Comparison of ENCODE assay signal across 8 cellular contexts in the genomic region with DNA sequence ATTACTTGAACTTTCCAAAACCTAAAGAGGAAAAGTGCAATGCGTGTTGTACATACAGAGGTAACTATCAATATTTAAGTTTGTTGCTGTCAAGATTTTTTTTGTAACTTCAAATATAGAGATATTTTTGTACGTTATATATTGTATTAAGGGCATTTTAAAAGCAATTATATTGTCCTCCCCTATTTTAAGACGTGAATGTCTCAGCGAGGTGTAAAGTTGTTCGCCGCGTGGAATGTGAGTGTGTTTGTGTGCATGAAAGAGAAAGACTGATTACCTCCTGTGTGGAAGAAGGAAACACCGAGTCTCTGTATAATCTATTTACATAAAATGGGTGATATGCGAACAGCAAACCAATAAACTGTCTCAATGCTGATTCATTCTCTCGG. TPM values are rescaled to one million over a fixed set of nuclear protein-coding genes. Genes with fewer than 3 reads are reported as not detected.
DNase-seq lines count a peak whose midpoint lies in the region; ATAC-seq and TF ChIP-seq lines count a peak whose summit lies in the region.

No MANE protein-coding gene starts in this region.

- peak; percentile 7 for ATAC-seq in GM21360 (IDR thresholded peaks at IDR 0.05; ENCODE audit: unreplicated experiment)
- no peak; the same call in 1 of the 2 replicates for ATAC-seq in PC-3
- ATAC-seq in GM18520 (IDR thresholded peaks at IDR 0.05; ENCODE audit: unreplicated experiment) = no peak
- no peak for ATAC-seq in GM18502 (IDR thresholded peaks at IDR 0.05; ENCODE audit: poor library complexity, unreplicated experiment)

- CTCF ChIA-PET in PC-3 (lab: Charles Lee) = interaction anchor here (0.7 to 1.2 kb wide), 2 partner anchors 173 to 316 kb away, joined by 3 to 5 read pairs; no protein-coding TSS in a partner anchor

- no TSS peak for BruUV-seq in PC-3 (replicated peaks; lab: Mats Ljungman, UMichigan)

- H3F3A ChIP-seq in PC-3 (ENCODE audit: low read length, unreplicated experiment) = no peaks in the 10 kb centered on the region

- peak overlapping the region; percentile 89 for H3K27ac ChIP-seq in PC-3 (ENCODE audit: low read length)

- H3K4me2 ChIP-seq in PC-3 (ENCODE audit: low read length) = peak overlapping the region; percentile 96

- no peaks in the 10 kb centered on the region for H3K36me3 ChIP-seq in PC-3 (ENCODE audit: low read depth, low read length)

- peak overlapping the region; percentile 77 for H3K9ac ChIP-seq in PC-3 (ENCODE audit: low read length)

- H3K4me1 ChIP-seq in PC-3 (ENCODE audit: insufficient read depth, low read length) = peaks cover 23% of the 10 kb centered on the region

- intact Hi-C loops in PC-3 (cut with micrococcal nuclease) = loop anchor here (1.0 to 5.0 kb wide), 6 partner anchors 60 to 695 kb away; no protein-coding TSS in a partner anchor

- no peaks in the 10 kb centered on the region for H3K9me3 ChIP-seq in PC-3 (ENCODE audit: low read length)

- H3K9me2 ChIP-seq in PC-3 (replicated peaks; ENCODE audit: low read length) = no peaks in the 10 kb centered on the region

- TF ChIP-seq CTCF in PC-3 (conservative IDR thresholded peaks at IDR 0.05; ENCODE audit: low read depth, low read length) (no peak), fibroblast of mammary gland (conservative IDR thresholded peaks at IDR 0.05; ENCODE audit: control insufficient read depth, insufficient read depth, low read depth, low read length) (no peak), retinal pigment epithelial cell (conservative IDR thresholded peaks at IDR 0.05; ENCODE audit: low read depth, low read length) (no peak)

- H3K79me2 ChIP-seq in PC-3 (ENCODE audit: low read length) = peaks cover 37% of the 10 kb centered on the region

- H4K20me1 ChIP-seq in PC-3 (ENCODE audit: low read length) = peaks cover 10% of the 10 kb centered on the region

- no peaks in the 10 kb centered on the region for H3K27me3 ChIP-seq in PC-3 (ENCODE audit: low read length)

- H2AFZ ChIP-seq in PC-3 (ENCODE audit: low read length) = peak overlapping the region; percentile 65

- POLR2A ChIA-PET in PC-3 (lab: Charles Lee; ENCODE audit: unreplicated experiment) = no interaction called here

- peak; percentile 89 for DNase-seq in PC-3
- peak; percentile 75 for DNase-seq in fibroblast of mammary gland (ENCODE audit: low read depth)
- DNase-seq in retinal pigment epithelial cell (ENCODE audit: low read depth) = no peak
- DNase-seq in mucosa of gallbladder (ENCODE audit: low spot score) = no peak
- no peak for DNase-seq in hippocampal formation (lab: John Stamatoyannopoulos, UW)

- H3K4me3 ChIP-seq in PC-3 (ENCODE audit: low read length) (peak overlapping the region; percentile 93), fibroblast of mammary gland (ENCODE audit: control insufficient read depth, low read depth, low read length) (peak overlapping the region; percentile 98), retinal pigment epithelial cell (ENCODE audit: low read length) (peak overlapping the region; percentile 86)

RNA-seq across cellular contexts. Expression of gene ADM, which starts 2.1 kb away (rescaled TPM):
- total RNA-seq in PC-3 (2014; rRNA removed) (68.0 and 82.5 TPM in 2 replicates), mucosa of gallbladder (27.2 TPM)

RNA-seq across cellular contexts. Expression of gene SBF2, which starts 13.0 kb away (rescaled TPM):
- total RNA-seq in PC-3 (2014; rRNA removed) (30.3 and 31.3 TPM in 2 replicates), mucosa of gallbladder (53.1 TPM)

Comparison
In these comparisons a context has a peak if more than half of its experiments do, and no peak if none do; other contexts are left out.
1. DNase-seq: peak in PC-3 (single experiment) and fibroblast of mammary gland (single experiment); none in retinal pigment epithelial cell (single experiment), mucosa of gallbladder (single experiment) and hippocampal formation (0 of 2).
2. Peak in every context shown above with its lines, with median percentiles within 50 percentile points of each other: H3K4me3 ChIP-seq.